8 cellular contexts compared by ENCODE assay signal in genomic region chr4:152640058-152640921, GRCh38. TPM values are rescaled to one million over a fixed set of nuclear protein-coding genes. Genes with fewer than 3 reads are reported as not detected.
DNase-seq lines count a peak whose midpoint lies in the region; ATAC-seq and TF ChIP-seq lines count a peak whose summit lies in the region.

No MANE protein-coding gene starts in this region.

- intact Hi-C loops in mucosa of descending colon (cut with DNase I, micrococcal nuclease), result loop anchor here in 1 of 2 donors (2.0 kb wide), 1 partner anchor 139 kb away; no protein-coding TSS in a partner anchor

- H3K9me3 ChIP-seq in mucosa of descending colon, result no peaks in the 10 kb centered on the region

- peak overlapping the region; percentile 39 for H3K27ac Mint-ChIP-seq in activated naive CD4-positive, alpha-beta T cell treated with anti-CD3 and anti-CD28 coated beads, Interleukin-2, amount 10 ng/mL, durations not matched to agents 7 days and 5 days
- no peak overlapping the region for H3K27ac Mint-ChIP-seq in stimulated activated effector memory CD8-positive, alpha-beta T cell treated with anti-CD3 and anti-CD28 coated beads, Interleukin-12 subunit alpha, Interleukin-12 subunit beta, amount 100 ng/mL, for 72 hours

- H3K36me3 ChIP-seq in mucosa of descending colon (ENCODE audit: low read depth), result no peaks in the 10 kb centered on the region

- H3K4me3 Mint-ChIP-seq in activated naive CD4-positive, alpha-beta T cell treated with anti-CD3 and anti-CD28 coated beads, Interleukin-2, amount 10 ng/mL, durations not matched to agents 7 days and 5 days, result no peak overlapping the region
- no peak overlapping the region for H3K4me3 Mint-ChIP-seq in stimulated activated effector memory CD8-positive, alpha-beta T cell treated with anti-CD3 and anti-CD28 coated beads, Interleukin-12 subunit alpha, Interleukin-12 subunit beta, amount 100 ng/mL, for 72 hours

- H3K4me1 ChIP-seq in mucosa of descending colon (ENCODE audit: low read depth), result peaks cover 13% of the 10 kb centered on the region

- H3K9me3 Mint-ChIP-seq in activated naive CD4-positive, alpha-beta T cell treated with anti-CD3 and anti-CD28 coated beads, Interleukin-2, amount 10 ng/mL, durations not matched to agents 7 days and 5 days, result no peaks in the 10 kb centered on the region
- H3K9me3 Mint-ChIP-seq in stimulated activated effector memory CD8-positive, alpha-beta T cell treated with anti-CD3 and anti-CD28 coated beads, Interleukin-12 subunit alpha, Interleukin-12 subunit beta, amount 100 ng/mL, for 72 hours, result no peaks in the 10 kb centered on the region

- H3K4me3 ChIP-seq in coronary artery, result no peak overlapping the region
- H3K4me3 ChIP-seq in mucosa of descending colon, result no peak overlapping the region

- ATAC-seq in mucosa of descending colon (peak; percentile 58), GM21447 (IDR thresholded peaks at IDR 0.05; ENCODE audit: unreplicated experiment) (no peak)
- ATAC-seq in stimulated activated effector memory CD8-positive, alpha-beta T cell treated with anti-CD3 and anti-CD28 coated beads, Interleukin-12 subunit alpha, Interleukin-12 subunit beta, amount 100 ng/mL, for 72 hours, result no peak

- TF ChIP-seq CTCF in coronary artery (IDR thresholded peaks at IDR 0.05) (peak; percentile 48), mucosa of descending colon (IDR thresholded peaks at IDR 0.05) (no peak)

- no peak overlapping the region for H3K27ac ChIP-seq in coronary artery

- no peaks in the 10 kb centered on the region for H3K27me3 Mint-ChIP-seq in activated naive CD4-positive, alpha-beta T cell treated with anti-CD3 and anti-CD28 coated beads, Interleukin-2, amount 10 ng/mL, durations not matched to agents 7 days and 5 days

- CTCF ChIA-PET in activated naive CD4-positive, alpha-beta T cell treated with anti-CD3 and anti-CD28 coated beads, Interleukin-2, amount 10 ng/mL, durations not matched to agents 7 days and 5 days (lab: Charles Lee), result interaction anchor here (0.7 to 11.3 kb wide), 16 partner anchors 9 to 232 kb away, joined by 3 to 168 read pairs (median 4); partner anchors contain the start of gene FBXW7

- peaks cover 19% of the 10 kb centered on the region for H3K4me1 Mint-ChIP-seq in activated naive CD4-positive, alpha-beta T cell treated with anti-CD3 and anti-CD28 coated beads, Interleukin-2, amount 10 ng/mL, durations not matched to agents 7 days and 5 days
- H3K4me1 Mint-ChIP-seq in stimulated activated effector memory CD8-positive, alpha-beta T cell treated with anti-CD3 and anti-CD28 coated beads, Interleukin-12 subunit alpha, Interleukin-12 subunit beta, amount 100 ng/mL, for 72 hours, result peaks cover 22% of the 10 kb centered on the region

- no peak for DNase-seq in activated naive CD4-positive, alpha-beta T cell treated with anti-CD3 and anti-CD28 coated beads, Interleukin-2, amount 10 ng/mL, durations not matched to agents 7 days and 5 days
- no peak for DNase-seq in activated naive CD4-positive, alpha-beta T cell (lab: John Stamatoyannopoulos, UW)
- DNase-seq in NCI-H345 treated with DMSO at 0.1 percent for 48 hours (lab: John Stamatoyannopoulos, UW; ENCODE audit: unreplicated experiment) (peak; percentile 2), coronary artery (ENCODE audit: low spot score) (no peak), mucosa of descending colon (no peak)
- no peak for DNase-seq in stimulated activated CD4-positive, alpha-beta T cell treated with anti-CD3 and anti-CD28 coated beads, Interleukin-2, amount 100 ng/mL, for 24 hours
- DNase-seq in stimulated activated effector memory CD8-positive, alpha-beta T cell treated with anti-CD3 and anti-CD28 coated beads, Interleukin-12 subunit alpha, Interleukin-12 subunit beta, amount 100 ng/mL, for 72 hours (ENCODE audit: low spot score in 2 of 2), result no peak

- H3K36me3 Mint-ChIP-seq in activated naive CD4-positive, alpha-beta T cell treated with anti-CD3 and anti-CD28 coated beads, Interleukin-2, amount 10 ng/mL, durations not matched to agents 7 days and 5 days, result peaks cover 20% of the 10 kb centered on the region
- H3K36me3 Mint-ChIP-seq in stimulated activated effector memory CD8-positive, alpha-beta T cell treated with anti-CD3 and anti-CD28 coated beads, Interleukin-12 subunit alpha, Interleukin-12 subunit beta, amount 100 ng/mL, for 72 hours, result peaks cover 5% of the 10 kb centered on the region

RNA-seq across cellular contexts. Expression of gene TMEM154, which starts 39.5 kb away (rescaled TPM):
- total RNA-seq in mucosa of descending colon, result 1 to 10 TPM; 1.5 to 6.5 (median 1.8) TPM
